In genomic region chr6:150006961-150007464, GRCh38 we compare ENCODE assay signal across 8 cellular contexts. TPM values are rescaled to one million over a fixed set of nuclear protein-coding genes. Genes with fewer than 3 reads are reported as not detected.
DNase-seq lines count a peak whose midpoint lies in the region; ATAC-seq and TF ChIP-seq lines count a peak whose summit lies in the region.

No MANE protein-coding gene starts in this region.

- H3K27ac ChIP-seq in cardiac muscle cell (no peak overlapping the region), ascending aorta (no peak overlapping the region), coronary artery (no peak overlapping the region)

- H3K4me1 ChIP-seq in cardiac muscle cell (ENCODE audit: low read depth) (no peaks in the 10 kb centered on the region), ascending aorta (peaks cover 4 to 11% of the 10 kb centered on the region in 2 donors)

- ATAC-seq in HG02642 (IDR thresholded peaks at IDR 0.05; ENCODE audit: poor library complexity, unreplicated experiment) (no peak), HG03442 (IDR thresholded peaks at IDR 0.05; ENCODE audit: unreplicated experiment) (no peak)

- H3K9me3 ChIP-seq in cardiac muscle cell (ENCODE audit: low read depth) (no peaks in the 10 kb centered on the region), ascending aorta (no peaks in the 10 kb centered on the region)

- peaks cover 85% of the 10 kb centered on the region for H3K27me3 ChIP-seq in cardiac muscle cell
- H3K27me3 ChIP-seq in ascending aorta, result peaks cover 11% of the 10 kb centered on the region

- H3K4me3 ChIP-seq in cardiac muscle cell (no peak overlapping the region), ascending aorta (no peak overlapping the region), coronary artery (no peak overlapping the region)

- DNase-seq in cardiac muscle cell (ENCODE audit: low read depth in 1 of 2, low spot score in 1 of 2) (peak; percentile 21 to 30), cardiac septum (ENCODE audit: low spot score) (no peak), NCI-H146 (lab: John Stamatoyannopoulos, UW) (peak; percentile 34), ascending aorta (ENCODE audit: low spot score in 2 of 2) (peak in 1 of 2 donors; percentile 46), myocyte (ENCODE audit: low read depth) (peak; percentile 67), coronary artery (ENCODE audit: low spot score) (no peak)

- intact Hi-C loops in cardiac septum (cut with DNase I) (loop anchor here (10.0 kb wide), 1 partner anchor 462 kb away; the partner anchor contains the start of gene PPIL4), ascending aorta (cut with DNase I) (loop anchor here (5.0 kb wide), 1 partner anchor 60 kb away; the partner anchor contains the start of gene ULBP3)

- TF ChIP-seq CTCF in cardiac muscle cell (IDR thresholded peaks at IDR 0.05; ENCODE audit: low read depth, low read length) (peak; percentile 58), ascending aorta (IDR thresholded peaks at IDR 0.05) (peak in 2 of 3 experiments; percentile 23 to 35), coronary artery (IDR thresholded peaks at IDR 0.05) (no peak)

- H3K36me3 ChIP-seq in cardiac muscle cell (no peaks in the 10 kb centered on the region), ascending aorta (no peaks in the 10 kb centered on the region)

RNA-seq across cellular contexts. Expression of gene RAET1L, which starts 18.3 kb away (rescaled TPM):
- not detected in 2 replicates for total RNA-seq in cardiac muscle cell
- not detected in 2 replicates for polyA plus RNA-seq in cardiac muscle cell
- not detected for total RNA-seq in cardiac septum
- total RNA-seq in ascending aorta, result not detected
- total RNA-seq in myocyte, result not detected in 2 replicates
- polyA plus RNA-seq in myocyte (2012), result not detected

RNA-seq across cellular contexts. Expression of gene ULBP1, which starts 43.3 kb away (rescaled TPM):
- total RNA-seq in cardiac muscle cell (0.04 TPM in 1 of 2 replicates, not detected in the other), cardiac septum (0.16 TPM), ascending aorta (3.8 TPM), myocyte (0.16 and 0.26 TPM in 2 replicates)
- polyA plus RNA-seq in cardiac muscle cell, result not detected in 2 replicates
- polyA plus RNA-seq in myocyte (2012), result 1.6 TPM

Comparison
In these comparisons a context has a peak if more than half of its experiments do, and no peak if none do; other contexts are left out.
1. DNase-seq: peak in cardiac muscle cell (2 of 2), NCI-H146 (single experiment) and myocyte (single experiment); none in cardiac septum (single experiment) and coronary artery (single experiment).